Comparison of ENCODE assay signal across 9 cellular contexts in the genomic region with DNA sequence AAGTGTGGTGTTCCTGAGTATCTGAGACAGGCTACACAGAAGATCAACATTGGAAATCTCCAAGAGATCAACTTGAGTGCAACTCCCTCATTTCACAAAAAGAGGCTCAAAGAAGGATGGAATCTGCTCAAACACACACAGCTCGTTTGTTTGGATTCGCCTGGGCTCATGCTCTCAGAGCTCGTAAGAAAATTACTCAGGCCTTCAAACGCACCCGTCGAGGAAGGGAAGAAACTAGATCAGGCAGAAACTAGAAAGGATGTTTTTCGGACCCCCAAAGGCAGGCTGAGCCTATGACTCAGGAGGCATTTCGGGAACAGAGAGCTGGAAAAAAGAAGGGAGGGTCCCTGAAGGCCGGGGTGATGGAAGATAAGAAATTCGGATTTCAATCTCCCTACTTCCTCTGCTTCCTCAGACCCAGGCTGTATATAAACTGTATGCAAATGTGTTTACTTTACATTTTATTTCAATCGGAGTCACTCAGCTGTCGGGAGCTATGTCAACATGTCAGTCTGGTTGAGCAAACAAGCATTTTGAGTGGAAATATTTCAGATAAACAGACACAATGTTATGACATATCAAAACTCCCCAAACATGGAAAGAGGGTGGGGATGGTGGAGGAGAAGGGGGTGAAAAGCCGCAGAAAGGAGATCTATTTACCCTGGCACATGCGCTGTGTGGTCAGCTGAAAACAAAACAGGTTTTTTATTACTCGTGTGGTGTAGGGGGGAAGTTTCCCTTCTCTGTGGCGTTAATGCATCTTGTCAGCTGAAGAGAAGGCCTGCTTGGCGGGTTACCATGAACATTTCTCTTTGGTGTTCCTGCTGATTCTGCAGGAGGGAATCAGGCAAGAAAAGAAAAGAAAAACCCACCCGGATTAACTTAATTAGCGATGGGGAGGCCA.
DNase-seq lines count a peak whose midpoint lies in the region; ATAC-seq and TF ChIP-seq lines count a peak whose summit lies in the region.
"Had no signal": no experiment of that assay in that cellular context is flagged by ENCODE, and none has a peak within 500 bp of the region (broad histone marks: within the 10 kb centered on the region; RNA-seq: fewer than 3 reads in every experiment).

No MANE protein-coding gene starts in this region.

- H3K4me1 ChIP-seq in Panc1 (ENCODE audit: control insufficient read depth, insufficient read depth, low read length): no peaks in the 10 kb centered on the region
- H3K4me1 ChIP-seq in right atrium auricular region: no peaks in the 10 kb centered on the region

- H3K27me3 ChIP-seq in Panc1 (ENCODE audit: control insufficient read depth, insufficient read depth, low read length): no peaks in the 10 kb centered on the region; the same call in 1 of the 2 replicates
- no peaks in the 10 kb centered on the region for H3K27me3 ChIP-seq in right atrium auricular region

- in situ Hi-C loops in Panc1 (cut with HindIII; ENCODE audit: low pct_unique_long_range_greater_than_20kb, low sequenced_read_pairs): no loop called here

- H3K27ac ChIP-seq in Panc1 (ENCODE audit: low read length): no peak overlapping the region
- no peak overlapping the region for H3K27ac ChIP-seq in right atrium auricular region

- H3K36me3 ChIP-seq in Panc1 (ENCODE audit: control insufficient read depth, insufficient read depth, low read length): no peaks in the 10 kb centered on the region
- H3K36me3 ChIP-seq in right atrium auricular region: no peaks in the 10 kb centered on the region

- intact Hi-C loops in Panc1 (cut with micrococcal nuclease; ENCODE audit: unreplicated experiment): no loop called here

- H3K4me3 ChIP-seq in Panc1 (ENCODE audit: low read depth in 2 of 2, low read length in 2 of 2) (peak overlapping the region in 1 of 2 experiments; percentile 21; a peak in 2 of 4 replicates), right atrium auricular region (no peak overlapping the region)

- no peaks in the 10 kb centered on the region for H3K9me3 ChIP-seq in Panc1 (ENCODE audit: control insufficient read depth, insufficient read depth, low read depth, low read length)
- H3K9me3 ChIP-seq in right atrium auricular region: no peaks in the 10 kb centered on the region

- ATAC-seq in Panc1 (peak; percentile 65; the same call in 1 of the 2 replicates), GM19455 (IDR thresholded peaks at IDR 0.05; ENCODE audit: unreplicated experiment) (no peak), GM21515 (IDR thresholded peaks at IDR 0.05; ENCODE audit: unreplicated experiment) (no peak)
- ATAC-seq: left ventricle myocardium superior had no signal

- DNase-seq in LHCN-M2 (ENCODE audit: low read depth) (peak; percentile 41), Panc1 (ENCODE audit: low read depth, low spot score) (peak; percentile 7), iris pigment epithelial cell (ENCODE audit: low read depth) (peak; percentile 74), smooth muscle cell of the brain vasculature (ENCODE audit: low read depth, low spot score) (peak; percentile 55), right atrium auricular region (ENCODE audit: low spot score) (no peak)
- DNase-seq: activated CD4-positive, alpha-beta T cell treated with anti-CD3 and anti-CD28 coated beads, Interleukin-2, amount 50 U/mL, for 1 hour; left ventricle myocardium superior had no signal

- no TSS peak for BruUV-seq in Panc1 (replicated peaks; lab: Mats Ljungman, UMichigan)

- POLR2A ChIA-PET in Panc1 (lab: Charles Lee): interaction anchor here (0.6 kb wide), 1 partner anchor 52 kb away, joined by 5 read pairs; no protein-coding TSS in a partner anchor

- TF ChIP-seq CTCF in Panc1 (IDR thresholded peaks at IDR 0.05): no peak
- TF ChIP-seq CTCF in right atrium auricular region (IDR thresholded peaks at IDR 0.05): no peak

- CTCF ChIA-PET in Panc1 (lab: Charles Lee): no interaction called here
